Comparison of ENCODE assay signal across 22 cellular contexts in genomic region chr17:75277664-75278071, GRCh38. TPM values are rescaled to one million over a fixed set of nuclear protein-coding genes. Genes with fewer than 3 reads are reported as not detected.
A peak's percentile ranks its signal among the peaks of the same experiment; 100 is the strongest.
DNase-seq lines count a peak whose midpoint lies in the region; ATAC-seq and TF ChIP-seq lines count a peak whose summit lies in the region.
"Had no signal": no experiment of that assay in that cellular context is flagged by ENCODE, and none has a peak within 500 bp of the region (broad histone marks: within the 10 kb centered on the region; RNA-seq: fewer than 3 reads in every experiment).

No MANE protein-coding gene starts in this region.

- no peak overlapping the region for H3K4me3 ChIP-seq in fibroblast of the aortic adventitia (ENCODE audit: low read depth, low read length)
- H3K4me3 ChIP-seq: BLaER1 treated with 17β-estradiol and CSF1 and Interleukin-3, amounts not matched to agents 10 nM and 100 nM; Peyer's patch had no signal

- peaks cover 2 to 9% of the 10 kb centered on the region in 2 donors for H3K4me1 Mint-ChIP-seq in natural killer cell treated with Interleukin-12 subunit alpha and Interleukin-12 subunit beta and Interleukin-15 and Interleukin-18, amount 100 ng/mL, for 72 hours (ENCODE audit: low read depth in 2 of 2)
- H3K4me1 Mint-ChIP-seq in nephron progenitor cell = no peaks in the 10 kb centered on the region

- peak; percentile 21 for DNase-seq in ELR (ENCODE audit: low read depth)
- DNase-seq in RWPE1 (ENCODE audit: low spot score) = no peak
- peak; percentile 74 for DNase-seq in fibroblast of the aortic adventitia (ENCODE audit: low read depth)
- peak; percentile 19 for DNase-seq in stromal cell of bone marrow (ENCODE audit: low read depth)
- no peak for DNase-seq in mesenteric fat pad (ENCODE audit: low spot score)
- DNase-seq in natural killer cell treated with Interleukin-12 subunit alpha and Interleukin-12 subunit beta and Interleukin-15 and Interleukin-18, amount 100 ng/mL, for 72 hours (ENCODE audit: low spot score) = no peak
- DNase-seq in middle frontal gyrus (ENCODE audit: extremely low spot score, low spot score) = no peak
- no peak for DNase-seq in nephron progenitor cell
- DNase-seq: activated CD4-positive, CD25-positive, alpha-beta regulatory T cell; activated CD8-positive, alpha-beta memory T cell treated with anti-CD3 and anti-CD28 coated beads, Interleukin-2, amount 10 ng/mL, durations not matched to agents 7 days and 5 days; activated effector memory CD4-positive, alpha-beta T cell treated with Interleukin-2 at 50 U/mL for 16 hours; anterior cingulate cortex; dermis blood vessel endothelial cell; erythroblast; NCI-H2029 treated with DMSO at 0.1 percent for 48 hours; NCI-H524 treated with DMSO at 0.1 percent for 48 hours; Peyer's patch; stimulated activated CD4-positive, alpha-beta T cell treated with anti-CD3 and anti-CD28 coated beads, Interleukin-12 subunit alpha, Interleukin-12 subunit beta, amount 100 ng/mL, for 4 hours; T-helper 1 cell had no signal

- CTCF ChIA-PET in RWPE1 (lab: Yijun Ruan, JAX) = interaction anchor here (0.6 kb wide), 1 partner anchor 15 kb away, joined by 3 read pairs; no protein-coding TSS in a partner anchor

- no peak overlapping the region for H3K4me3 Mint-ChIP-seq in natural killer cell treated with Interleukin-12 subunit alpha and Interleukin-12 subunit beta and Interleukin-15 and Interleukin-18, amount 100 ng/mL, for 72 hours
- no peak overlapping the region for H3K4me3 Mint-ChIP-seq in nephron progenitor cell
- H3K4me3 Mint-ChIP-seq: activated CD8-positive, alpha-beta memory T cell treated with anti-CD3 and anti-CD28 coated beads, Interleukin-2, amount 10 ng/mL, durations not matched to agents 7 days and 5 days; stimulated activated naive CD8-positive, alpha-beta T cell treated with anti-CD3 and anti-CD28 coated beads, Interleukin-15, Interleukin-2, amounts not matched to agents 100 ng/mL and 50 ng/mL, for 24 hours had no signal

- TF ChIP-seq CTCF in RWPE1 (conservative IDR thresholded peaks at IDR 0.05; ENCODE audit: low read depth) (no peak), fibroblast of the aortic adventitia (IDR thresholded peaks at IDR 0.05; ENCODE audit: insufficient read depth, low read length) (no peak), nephron progenitor cell (IDR thresholded peaks at IDR 0.05) (no peak)

- no peak for ATAC-seq in natural killer cell treated with Interleukin-12 subunit alpha and Interleukin-12 subunit beta and Interleukin-15 and Interleukin-18, amount 100 ng/mL, for 72 hours
- ATAC-seq: activated CD8-positive, alpha-beta memory T cell treated with anti-CD3 and anti-CD28 coated beads, Interleukin-2, amount 10 ng/mL, durations not matched to agents 7 days and 5 days had no signal

- peak overlapping the region; percentile 74 for H3K27ac ChIP-seq in RWPE1
- H3K27ac ChIP-seq: BLaER1 treated with 17β-estradiol and CSF1 and Interleukin-3, amounts not matched to agents 10 nM and 100 nM; Peyer's patch had no signal

- H3K36me3 Mint-ChIP-seq in natural killer cell treated with Interleukin-12 subunit alpha and Interleukin-12 subunit beta and Interleukin-15 and Interleukin-18, amount 100 ng/mL, for 72 hours = peaks cover 4% of the 10 kb centered on the region
- peaks cover 16% of the 10 kb centered on the region for H3K36me3 Mint-ChIP-seq in nephron progenitor cell (ENCODE audit: low read depth)

- POLR2A ChIA-PET in RWPE1 (lab: Yijun Ruan, JAX; ENCODE audit: low non-redundant PET) = no interaction called here

- no peak overlapping the region for H3K27ac Mint-ChIP-seq in natural killer cell treated with Interleukin-12 subunit alpha and Interleukin-12 subunit beta and Interleukin-15 and Interleukin-18, amount 100 ng/mL, for 72 hours
- H3K27ac Mint-ChIP-seq in nephron progenitor cell = no peak overlapping the region
- H3K27ac Mint-ChIP-seq: activated CD8-positive, alpha-beta memory T cell treated with anti-CD3 and anti-CD28 coated beads, Interleukin-2, amount 10 ng/mL, durations not matched to agents 7 days and 5 days; progenitor cell of endocrine pancreas; stimulated activated naive CD8-positive, alpha-beta T cell treated with anti-CD3 and anti-CD28 coated beads, Interleukin-15, Interleukin-2, amounts not matched to agents 100 ng/mL and 50 ng/mL, for 24 hours had no signal

- no peaks in the 10 kb centered on the region for H3K9me3 Mint-ChIP-seq in natural killer cell treated with Interleukin-12 subunit alpha and Interleukin-12 subunit beta and Interleukin-15 and Interleukin-18, amount 100 ng/mL, for 72 hours
- no peaks in the 10 kb centered on the region for H3K9me3 Mint-ChIP-seq in nephron progenitor cell
- H3K9me3 Mint-ChIP-seq: stimulated activated naive CD8-positive, alpha-beta T cell treated with anti-CD3 and anti-CD28 coated beads, Interleukin-15, Interleukin-2, amounts not matched to agents 100 ng/mL and 50 ng/mL, for 24 hours had no signal

- no peaks in the 10 kb centered on the region for H3K27me3 Mint-ChIP-seq in natural killer cell treated with Interleukin-12 subunit alpha and Interleukin-12 subunit beta and Interleukin-15 and Interleukin-18, amount 100 ng/mL, for 72 hours
- H3K27me3 Mint-ChIP-seq in nephron progenitor cell (ENCODE audit: low read depth, poor library complexity) = peaks cover 5% of the 10 kb centered on the region
- H3K27me3 Mint-ChIP-seq: activated CD8-positive, alpha-beta memory T cell treated with anti-CD3 and anti-CD28 coated beads, Interleukin-2, amount 10 ng/mL, durations not matched to agents 7 days and 5 days; progenitor cell of endocrine pancreas; stimulated activated naive CD8-positive, alpha-beta T cell treated with anti-CD3 and anti-CD28 coated beads, Interleukin-15, Interleukin-2, amounts not matched to agents 100 ng/mL and 50 ng/mL, for 24 hours had no signal

RNA-seq across cellular contexts. Expression of gene MIF4GD, which starts 6.6 kb away (rescaled TPM):
- total RNA-seq in fibroblast of the aortic adventitia (ENCODE audit: low replicate concordance) = 3.8 and 9.9 TPM in 2 replicates
- 15.5 TPM for total RNA-seq in mesenteric fat pad
- total RNA-seq in natural killer cell treated with Interleukin-12 subunit alpha and Interleukin-12 subunit beta and Interleukin-15 and Interleukin-18, amount 100 ng/mL, for 72 hours = 10 to 100 TPM; 32.3 to 35.2 TPM

RNA-seq across cellular contexts. Expression of gene SLC25A19, which starts 11.6 kb away (rescaled TPM):
- total RNA-seq in fibroblast of the aortic adventitia (ENCODE audit: low replicate concordance) (8.7 and 11.0 TPM in 2 replicates), mesenteric fat pad (16.4 TPM)
- 100 to 1,000 TPM in 1 of 2 donors, 10 to 100 TPM in 1; 53.0 to 140 TPM for total RNA-seq in natural killer cell treated with Interleukin-12 subunit alpha and Interleukin-12 subunit beta and Interleukin-15 and Interleukin-18, amount 100 ng/mL, for 72 hours

RNA-seq across cellular contexts. Expression of gene MRPS7, which starts 16.0 kb away (rescaled TPM):
- total RNA-seq in fibroblast of the aortic adventitia (ENCODE audit: low replicate concordance) (31.0 and 83.6 TPM in 2 replicates), mesenteric fat pad (45.7 TPM)
- 10 to 100 TPM; 76.4 to 82.8 TPM for total RNA-seq in natural killer cell treated with Interleukin-12 subunit alpha and Interleukin-12 subunit beta and Interleukin-15 and Interleukin-18, amount 100 ng/mL, for 72 hours

RNA-seq across cellular contexts. Expression of gene GGA3, which starts 16.3 kb away (rescaled TPM):
- 8.7 and 14.0 TPM in 2 replicates for total RNA-seq in fibroblast of the aortic adventitia (ENCODE audit: low replicate concordance)
- total RNA-seq in mesenteric fat pad = 42.8 TPM
- total RNA-seq in natural killer cell treated with Interleukin-12 subunit alpha and Interleukin-12 subunit beta and Interleukin-15 and Interleukin-18, amount 100 ng/mL, for 72 hours = 100 to 1,000 TPM in 1 of 2 donors, 10 to 100 TPM in 1; 77.3 to 111 TPM

Comparison
In these comparisons a context has a peak if more than half of its experiments do, and no peak if none do; other contexts are left out.
1. DNase-seq: peak in ELR (single experiment), fibroblast of the aortic adventitia (single experiment) and stromal cell of bone marrow (single experiment); none in RWPE1 (single experiment), mesenteric fat pad (single experiment), natural killer cell treated with Interleukin-12 subunit alpha and Interleukin-12 subunit beta and Interleukin-15 and Interleukin-18, amount 100 ng/mL, for 72 hours (single experiment), middle frontal gyrus (single experiment) and nephron progenitor cell (single experiment).